19 cellular contexts compared by ENCODE assay signal in genomic region chr6:165959627-165960026, GRCh38.
"Had no signal": no experiment of that assay in that cellular context is flagged by ENCODE, and none has a peak within 500 bp of the region (broad histone marks: within the 10 kb centered on the region; RNA-seq: fewer than 3 reads in every experiment).

No MANE protein-coding gene starts in this region.

- H3K4me3 Mint-ChIP-seq: immature natural killer cell, mesothelial cell of epicardium, naive B cell had no signal

- H3K4me3 ChIP-seq: coronary artery, dorsolateral prefrontal cortex, esophagus muscularis mucosa, gastroesophageal sphincter, heart left ventricle, hepatocyte, left lung, lower lobe of right lung, mucosa of descending colon had no signal

- H3K36me3 ChIP-seq: esophagus muscularis mucosa, gastroesophageal sphincter, heart left ventricle, left lung, lower lobe of right lung had no signal

- DNase-seq: dermis blood vessel endothelial cell; dorsolateral prefrontal cortex; effector CD4-positive, alpha-beta T cell; effector memory CD4-positive, alpha-beta T cell; foreskin keratinocyte; heart left ventricle; immature natural killer cell; left cardiac atrium; left lung; left ventricle myocardium superior; lower lobe of right lung; mesenchymal stem cell; mucosa of descending colon; naive B cell had no signal

- H3K27ac Mint-ChIP-seq: immature natural killer cell, mesothelial cell of epicardium had no signal

- H3K9me3 Mint-ChIP-seq: immature natural killer cell, mesothelial cell of epicardium had no signal

- H3K9me3 ChIP-seq: esophagus muscularis mucosa, gastroesophageal sphincter, heart left ventricle, left lung, lower lobe of right lung, mucosa of descending colon had no signal

- H3K27ac ChIP-seq: coronary artery, dorsolateral prefrontal cortex, esophagus muscularis mucosa, foreskin keratinocyte, gastroesophageal sphincter, heart left ventricle, hepatocyte, left lung, lower lobe of right lung had no signal

- H3K4me1 ChIP-seq: esophagus muscularis mucosa, foreskin keratinocyte, gastroesophageal sphincter, heart left ventricle, left lung, lower lobe of right lung had no signal

- H3K4me1 Mint-ChIP-seq: immature natural killer cell, mesothelial cell of epicardium, naive B cell had no signal

- ATAC-seq: foreskin keratinocyte, gastroesophageal sphincter, heart left ventricle, left lung, left ventricle myocardium superior, lower lobe of right lung, mucosa of descending colon had no signal
